In the genomic region with DNA sequence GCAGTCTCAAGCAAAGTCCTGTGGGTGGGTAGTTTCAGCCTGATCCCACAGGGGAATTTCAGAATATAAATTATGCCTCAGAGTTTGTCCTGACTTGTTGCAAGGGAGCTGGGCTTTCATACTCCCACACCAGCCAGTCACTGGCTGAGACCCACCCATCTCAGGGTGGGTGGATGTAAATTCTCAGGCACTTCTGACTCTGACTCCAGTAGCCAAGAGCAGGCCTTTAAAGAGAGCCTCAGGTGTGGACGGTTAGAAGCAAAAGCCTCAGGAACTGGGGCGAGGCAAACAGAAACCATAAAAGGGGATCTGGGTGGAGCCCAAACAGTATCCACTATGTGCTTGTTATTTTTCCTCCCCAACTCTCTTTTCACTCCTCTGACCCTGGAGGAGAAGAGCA, we compare ENCODE assay signal across 12 cellular contexts. TPM values are rescaled to one million over a fixed set of nuclear protein-coding genes. Genes with fewer than 3 reads are reported as not detected.
DNase-seq lines count a peak whose midpoint lies in the region; ATAC-seq lines count a peak whose summit lies in the region.
"Had no signal": no experiment of that assay in that cellular context is flagged by ENCODE, and none has a peak within 500 bp of the region (broad histone marks: within the 10 kb centered on the region; RNA-seq: fewer than 3 reads in every experiment).

No MANE protein-coding gene starts in this region.

- intact Hi-C loops in cardiac septum (cut with DNase I), result no loop called here
- intact Hi-C loops in Right ventricle myocardium superior (cut with DNase I), result no loop called here

- H3K36me3 Mint-ChIP-seq in stimulated activated naive B cell treated with anti-CD40 and anti-IgM and Interleukin-4, amounts not matched to agents 10 μg/mL and 1 μg/mL and 100 μg/mL, for 72 hours, result peaks cover 18 to 44% of the 10 kb centered on the region in 2 donors

- peaks cover 14 to 15% of the 10 kb centered on the region in 2 donors for H3K9me3 Mint-ChIP-seq in stimulated activated naive B cell treated with anti-CD40 and anti-IgM and Interleukin-4, amounts not matched to agents 10 μg/mL and 1 μg/mL and 100 μg/mL, for 72 hours

- peak; percentile 24 for DNase-seq in cardiac septum (ENCODE audit: low spot score)
- DNase-seq in Right ventricle myocardium superior, result no peak
- peak; percentile 38 for DNase-seq in MV-4-11 (lab: John Stamatoyannopoulos, UW)
- peak; percentile 22 for DNase-seq in stimulated activated naive B cell treated with anti-CD40 and anti-IgM and Interleukin-4, amounts not matched to agents 10 μg/mL and 1 μg/mL and 100 μg/mL, for 72 hours
- DNase-seq in SKM-1 (lab: John Stamatoyannopoulos, UW; ENCODE audit: unreplicated experiment), result no peak
- DNase-seq in UCSD-AML1 (lab: John Stamatoyannopoulos, UW; ENCODE audit: unreplicated experiment), result no peak
- DNase-seq in hepatic stellate cell (ENCODE audit: low spot score), result no peak
- DNase-seq: endodermal cell, NCI-H2081 treated with DMSO at 0.1 percent for 48 hours, pancreas, SK-N-SH had no signal

- no peaks in the 10 kb centered on the region for H3K27me3 Mint-ChIP-seq in stimulated activated naive B cell treated with anti-CD40 and anti-IgM and Interleukin-4, amounts not matched to agents 10 μg/mL and 1 μg/mL and 100 μg/mL, for 72 hours

- peak overlapping the region; percentile 32 for H3K27ac Mint-ChIP-seq in stimulated activated naive B cell treated with anti-CD40 and anti-IgM and Interleukin-4, amounts not matched to agents 10 μg/mL and 1 μg/mL and 100 μg/mL, for 72 hours
- H3K27ac Mint-ChIP-seq: endodermal cell had no signal

- H3K4me3 Mint-ChIP-seq in stimulated activated naive B cell treated with anti-CD40 and anti-IgM and Interleukin-4, amounts not matched to agents 10 μg/mL and 1 μg/mL and 100 μg/mL, for 72 hours, result peak overlapping the region; percentile 11 to 56
- H3K4me3 Mint-ChIP-seq: endodermal cell had no signal

- H3K4me1 Mint-ChIP-seq in stimulated activated naive B cell treated with anti-CD40 and anti-IgM and Interleukin-4, amounts not matched to agents 10 μg/mL and 1 μg/mL and 100 μg/mL, for 72 hours, result peaks cover 20 to 30% of the 10 kb centered on the region in 2 donors
- H3K4me1 Mint-ChIP-seq: endodermal cell had no signal

- ATAC-seq in Right ventricle myocardium superior (ENCODE audit: poor library complexity), result no peak
- peak; percentile 94 for ATAC-seq in HG02571 (IDR thresholded peaks at IDR 0.05; ENCODE audit: unreplicated experiment)
- peak; percentile 93 for ATAC-seq in stimulated activated naive B cell treated with anti-CD40 and anti-IgM and Interleukin-4, amounts not matched to agents 10 μg/mL and 1 μg/mL and 100 μg/mL, for 72 hours (replicated peaks)
- ATAC-seq: pancreas had no signal

RNA-seq across cellular contexts. Expression of gene FBXW11, which starts 28.6 kb away (rescaled TPM):
- total RNA-seq in cardiac septum (94.4 TPM), Right ventricle myocardium superior (59.3 TPM)

Comparison
In these comparisons a context has a peak if more than half of its experiments do, and no peak if none do; other contexts are left out.
1. DNase-seq: peak in cardiac septum (single experiment), MV-4-11 (single experiment) and stimulated activated naive B cell treated with anti-CD40 and anti-IgM and Interleukin-4, amounts not matched to agents 10 μg/mL and 1 μg/mL and 100 μg/mL, for 72 hours (single experiment); none in Right ventricle myocardium superior (single experiment), SKM-1 (single experiment), UCSD-AML1 (single experiment) and hepatic stellate cell (single experiment).